Comparison of ENCODE assay signal across 21 cellular contexts in genomic region chr9:121561385-121562222, GRCh38.
A peak's percentile ranks its signal among the peaks of the same experiment; 100 is the strongest.
DNase-seq lines count a peak whose midpoint lies in the region; ATAC-seq and TF ChIP-seq lines count a peak whose summit lies in the region.
"Had no signal": no experiment of that assay in that cellular context is flagged by ENCODE, and none has a peak within 500 bp of the region (broad histone marks: within the 10 kb centered on the region; RNA-seq: fewer than 3 reads in every experiment).

No MANE protein-coding gene starts in this region.

- peak overlapping the region; percentile 84 for H3K27ac Mint-ChIP-seq in nephron progenitor cell
- no peak overlapping the region for H3K27ac Mint-ChIP-seq in Calu3 (ENCODE audit: unreplicated experiment)
- H3K27ac Mint-ChIP-seq: activated CD8-positive, alpha-beta T cell treated with anti-CD3 and anti-CD28 coated beads, Interleukin-2, amount 10 ng/mL, durations not matched to agents 7 days and 5 days; endodermal cell had no signal

- no peak for TF ChIP-seq POLR2A in gastroesophageal sphincter (IDR thresholded peaks at IDR 0.05)

- H3K27ac ChIP-seq in BLaER1 treated with 17β-estradiol and CSF1 and Interleukin-3, amounts not matched to agents 10 nM and 100 nM: peak overlapping the region in 8 of 11 experiments; percentile 10 to 48 (median 34); a peak in 12 of 22 replicates
- H3K27ac ChIP-seq in RWPE1 (peak overlapping the region; percentile 83), gastroesophageal sphincter (no peak overlapping the region)
- H3K27ac ChIP-seq: neutrophil, transverse colon had no signal

- BruUV-seq in Calu3 (replicated peaks; lab: Mats Ljungman, UMichigan): no TSS peak

- H3K4me2 ChIP-seq in BLaER1 treated with 17β-estradiol and CSF1 and Interleukin-3, amounts not matched to agents 10 nM and 100 nM: peak overlapping the region; percentile 29 to 96 (median 86)

- H3K4me3 Mint-ChIP-seq in nephron progenitor cell (no peak overlapping the region), Calu3 (ENCODE audit: low read depth, unreplicated experiment) (no peak overlapping the region)
- H3K4me3 Mint-ChIP-seq: activated CD8-positive, alpha-beta T cell treated with anti-CD3 and anti-CD28 coated beads, Interleukin-2, amount 10 ng/mL, durations not matched to agents 7 days and 5 days; central memory CD8-positive, alpha-beta T cell; endodermal cell had no signal

- H3K9me3 ChIP-seq in BLaER1 treated with 17β-estradiol and CSF1 and Interleukin-3, amounts not matched to agents 10 nM and 100 nM (replicated peaks in 1 of 11): no peaks in the 10 kb centered on the region
- H3K9me3 ChIP-seq in gastroesophageal sphincter: no peaks in the 10 kb centered on the region
- H3K9me3 ChIP-seq: neutrophil, transverse colon had no signal

- H3K36me3 ChIP-seq in BLaER1 treated with 17β-estradiol and CSF1 and Interleukin-3, amounts not matched to agents 10 nM and 100 nM: no peaks in the 10 kb centered on the region
- no peaks in the 10 kb centered on the region for H3K36me3 ChIP-seq in gastroesophageal sphincter
- H3K36me3 ChIP-seq: neutrophil, transverse colon had no signal

- TF ChIP-seq CTCF in RWPE1 (conservative IDR thresholded peaks at IDR 0.05; ENCODE audit: low read depth) (no peak), epithelial cell of esophagus (IDR thresholded peaks at IDR 0.05; ENCODE audit: insufficient read depth, low read depth, low read length, missing control alignments) (peak; percentile 37), nephron progenitor cell (IDR thresholded peaks at IDR 0.05) (no peak), Calu3 (IDR thresholded peaks at IDR 0.05; ENCODE audit: unreplicated experiment) (no peak), gastroesophageal sphincter (IDR thresholded peaks at IDR 0.05) (no peak)

- ATAC-seq in gastroesophageal sphincter: no peak
- ATAC-seq: activated CD8-positive, alpha-beta T cell treated with anti-CD3 and anti-CD28 coated beads, Interleukin-2, amount 10 ng/mL, durations not matched to agents 7 days and 5 days; K562; right cardiac atrium had no signal

- H3K4me1 Mint-ChIP-seq in nephron progenitor cell (peaks cover 85% of the 10 kb centered on the region), Calu3 (ENCODE audit: low read depth, unreplicated experiment) (peaks cover 32% of the 10 kb centered on the region)
- H3K4me1 Mint-ChIP-seq: central memory CD8-positive, alpha-beta T cell had no signal

- intact Hi-C loops in Calu3 (cut with micrococcal nuclease; ENCODE audit: unreplicated experiment): no loop called here

- no peak overlapping the region for H3K4me3 ChIP-seq in BLaER1 treated with 17β-estradiol and CSF1 and Interleukin-3, amounts not matched to agents 10 nM and 100 nM
- no peak overlapping the region for H3K4me3 ChIP-seq in epithelial cell of esophagus (ENCODE audit: low read length)
- no peak overlapping the region for H3K4me3 ChIP-seq in gastroesophageal sphincter
- H3K4me3 ChIP-seq: K562, transverse colon had no signal

- peaks cover 0 to 6% (median 0%) of the 10 kb centered on the region in 11 experiments; a peak in 2 of 22 replicates for H4K20me1 ChIP-seq in BLaER1 treated with 17β-estradiol and CSF1 and Interleukin-3, amounts not matched to agents 10 nM and 100 nM

- no peaks in the 10 kb centered on the region for H3K9me3 Mint-ChIP-seq in nephron progenitor cell
- no peaks in the 10 kb centered on the region for H3K9me3 Mint-ChIP-seq in Calu3 (ENCODE audit: low read depth, unreplicated experiment)
- H3K9me3 Mint-ChIP-seq: central memory CD8-positive, alpha-beta T cell; endodermal cell had no signal

- CTCF ChIA-PET in RWPE1 (lab: Yijun Ruan, JAX): interaction anchor here (0.6 to 2.8 kb wide), 6 partner anchors 12 to 134 kb away, joined by 3 to 10 read pairs (median 4); no protein-coding TSS in a partner anchor
- CTCF ChIA-PET in Calu3 (lab: Charles Lee): interaction anchor here (0.7 kb wide), 1 partner anchor 126 kb away, joined by 3 read pairs; no protein-coding TSS in a partner anchor

- no peak for DNase-seq in RWPE1 (ENCODE audit: low spot score)
- peak; percentile 57 for DNase-seq in epithelial cell of esophagus (ENCODE audit: low read depth)
- no peak for DNase-seq in nephron progenitor cell
- no peak for DNase-seq in Calu3
- DNase-seq in islet precursor cell: no peak
- DNase-seq in AG08396 (ENCODE audit: low spot score): no peak
- DNase-seq: activated CD4-positive, CD25-positive, alpha-beta regulatory T cell; activated CD8-positive, alpha-beta T cell treated with anti-CD3 and anti-CD28 coated beads, Interleukin-2, amount 10 ng/mL, durations not matched to agents 7 days and 5 days; NCI-H1092; NCI-H2081 treated with DMSO at 0.1 percent for 48 hours; NCI-H524 treated with DMSO at 0.1 percent for 48 hours; stimulated activated naive CD4-positive, alpha-beta T cell treated with Interleukin-2 at 50 U/mL for 16 hours; T-helper 2 cell; transverse colon had no signal

- POLR2A ChIA-PET in RWPE1 (lab: Yijun Ruan, JAX; ENCODE audit: low non-redundant PET): interaction anchor here (0.6 kb wide), 2 partner anchors 12 to 51 kb away, joined by 3 read pairs; no protein-coding TSS in a partner anchor

- H3K27me3 ChIP-seq in BLaER1 treated with 17β-estradiol and CSF1 and Interleukin-3, amounts not matched to agents 10 nM and 100 nM: peaks cover 0 to 3% (median 0%) of the 10 kb centered on the region in 11 experiments; a peak in 1 of 22 replicates
- H3K27me3 ChIP-seq in gastroesophageal sphincter: no peaks in the 10 kb centered on the region
- H3K27me3 ChIP-seq: transverse colon had no signal

- TF ChIP-seq EP300 in gastroesophageal sphincter (IDR thresholded peaks at IDR 0.05): no peak

- H3K9ac ChIP-seq in BLaER1 treated with 17β-estradiol and CSF1 and Interleukin-3, amounts not matched to agents 10 nM and 100 nM: peak overlapping the region in 1 of 11 experiments; percentile 32; a peak in 1 of 22 replicates

- H3K36me3 Mint-ChIP-seq in nephron progenitor cell (ENCODE audit: low read depth) (no peaks in the 10 kb centered on the region), Calu3 (ENCODE audit: insufficient read depth, unreplicated experiment) (peaks cover 4% of the 10 kb centered on the region)

- H3K27me3 Mint-ChIP-seq in nephron progenitor cell (ENCODE audit: low read depth, poor library complexity) (peaks cover 9% of the 10 kb centered on the region), Calu3 (ENCODE audit: unreplicated experiment) (no peaks in the 10 kb centered on the region)

- 93% methylated on average over 4 of the region's 7 CpGs; no CpG with 5 or more reads in 1 of the 2 donors for WGBS in gastroesophageal sphincter (ENCODE audit: low coverage in 1 of 2), 2 donors

- H3K4me1 ChIP-seq in BLaER1 treated with 17β-estradiol and CSF1 and Interleukin-3, amounts not matched to agents 10 nM and 100 nM: peaks cover 52 to 83% (median 74%) of the 10 kb centered on the region in 10 experiments
- H3K4me1 ChIP-seq in gastroesophageal sphincter: peaks cover 0 to 37% (median 14%) of the 10 kb centered on the region in 3 donors

Comparison
In these comparisons a context has a peak if more than half of its experiments do, and no peak if none do; other contexts are left out.
1. H3K27ac ChIP-seq: peak in BLaER1 treated with 17β-estradiol and CSF1 and Interleukin-3, amounts not matched to agents 10 nM and 100 nM (8 of 11) and RWPE1 (single experiment); none in gastroesophageal sphincter (0 of 4).